ENCODE assay signal across 2 cellular contexts in the genomic region with DNA sequence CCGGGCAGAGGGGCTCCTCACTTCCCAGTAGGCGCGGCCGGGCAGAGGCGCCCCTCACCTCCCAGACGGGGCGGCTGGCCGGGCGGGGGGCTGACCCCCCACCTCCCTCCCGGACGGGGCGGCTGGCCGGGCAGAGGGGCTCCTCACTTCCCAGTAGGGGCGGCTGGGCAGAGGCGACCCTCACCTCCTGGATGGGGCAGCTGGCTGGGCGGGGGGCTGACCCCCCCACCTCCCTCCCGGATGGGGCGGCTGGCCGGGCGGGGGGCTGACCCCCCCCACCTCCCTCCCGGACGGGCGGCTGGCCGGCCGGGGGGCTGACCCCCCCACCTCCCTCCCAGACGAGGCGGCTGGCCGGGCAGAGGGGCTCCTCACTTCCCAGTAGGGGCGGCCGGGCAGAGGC. TPM values are rescaled to one million over a fixed set of nuclear protein-coding genes. Genes with fewer than 3 reads are reported as not detected.
"Had no signal": no experiment of that assay in that cellular context is flagged by ENCODE, and none has a peak within 500 bp of the region (broad histone marks: within the 10 kb centered on the region; RNA-seq: fewer than 3 reads in every experiment).

No MANE protein-coding gene starts in this region.

RNA-seq across cellular contexts. Expression of a gene that starts 20.6 kb away (rescaled TPM):
- total RNA-seq: OCI-LY7, PC-9 had no signal
